ENCODE assay signal across 8 cellular contexts in genomic region chr12:56333679-56334489, GRCh38. TPM values are rescaled to one million over a fixed set of nuclear protein-coding genes. Genes with fewer than 3 reads are reported as not detected.
DNase-seq lines count a peak whose midpoint lies in the region; ATAC-seq and TF ChIP-seq lines count a peak whose summit lies in the region.

TSS of gene PAN2 (minus strand) at chr12:56334000. CDS start at chr12:56333094, 906 bp downstream.

- H2AFZ ChIP-seq in H9 (ENCODE audit: low read length) = peak within 1 kb of the TSS; percentile 45

- peak within 1 kb of the TSS; percentile 81 for H3K27ac ChIP-seq in H9 (ENCODE audit: insufficient read length, low read depth, low read length)

- peak; percentile 98 for DNase-seq in G401 (ENCODE audit: low spot score)
- DNase-seq in H9 = peak; percentile 98
- DNase-seq in M059J (ENCODE audit: low read depth) = peak; percentile 98
- DNase-seq in SHP77 (lab: John Stamatoyannopoulos, UW) = peak; percentile 94 to 98
- DNase-seq in activated effector memory CD4-positive, alpha-beta T cell treated with Interleukin-2 at 50 U/mL for 16 hours = peak; percentile 87
- DNase-seq in fibroblast of the conjunctiva (ENCODE audit: low read depth) = peak; percentile 95
- DNase-seq in nephron progenitor cell = peak; percentile 82
- peak; percentile 90 to 97 for DNase-seq in stimulated activated naive CD8-positive, alpha-beta T cell treated with anti-CD3 and anti-CD28 coated beads, Interleukin-15, amount 100 ng/mL, for 72 hours

- H3K4ac ChIP-seq in H9 (ENCODE audit: low read depth, low read length) = no peak within 1 kb of the TSS; the same call in 1 of the 2 replicates

- H3K4me3 Mint-ChIP-seq in H9 (peak within 1 kb of the TSS; percentile 82 to 91), nephron progenitor cell (peak within 1 kb of the TSS; percentile 89)
- H3K4me3 Mint-ChIP-seq in stimulated activated naive CD8-positive, alpha-beta T cell treated with anti-CD3 and anti-CD28 coated beads, Interleukin-15, amount 100 ng/mL, for 72 hours = peak within 1 kb of the TSS; percentile 94

- no peak within 1 kb of the TSS for H4K91ac ChIP-seq in H9 (ENCODE audit: insufficient read length, low read depth, low read length)

- WGBS in H9 (ENCODE audit: extremely low coverage, insufficient read length, low lambda C conversion rate) = no CpG with 5 or more reads among the region's 45 CpGs

- H3T11ph ChIP-seq in H9 (ENCODE audit: low read length) = no peak within 1 kb of the TSS

- H3K14ac ChIP-seq in H9 (ENCODE audit: insufficient read depth, low read length) = peak within 1 kb of the TSS; percentile 7; the same call in 1 of the 2 replicates

- peaks cover 1% of the 10 kb centered on the region for H3K27me3 Mint-ChIP-seq in H9 (ENCODE audit: low read depth)
- H3K27me3 Mint-ChIP-seq in nephron progenitor cell (ENCODE audit: low read depth, poor library complexity) = peaks cover 11% of the 10 kb centered on the region
- no peaks in the 10 kb centered on the region for H3K27me3 Mint-ChIP-seq in stimulated activated naive CD8-positive, alpha-beta T cell treated with anti-CD3 and anti-CD28 coated beads, Interleukin-15, amount 100 ng/mL, for 72 hours

- H3K36me3 Mint-ChIP-seq in H9 (ENCODE audit: insufficient read depth in 1 of 3, low read depth in 3 of 3) (peaks cover 0 to 4% (median 3%) of the 10 kb centered on the region in 3 experiments; a peak in 2 of 7 replicates), nephron progenitor cell (ENCODE audit: low read depth) (no peaks in the 10 kb centered on the region)

- peak within 1 kb of the TSS; percentile 18 for H2BK12ac ChIP-seq in H9 (ENCODE audit: insufficient read length, low read depth, low read length)

- peak within 1 kb of the TSS; percentile 58 for H3K18ac ChIP-seq in H9 (ENCODE audit: insufficient read length, low read depth, low read length)

- no peaks in the 10 kb centered on the region for H3K79me2 ChIP-seq in H9 (ENCODE audit: insufficient read depth, low read length)

- TF ChIP-seq CTCF in H9 (conservative IDR thresholded peaks at IDR 0.05) = peak; percentile 81
- TF ChIP-seq CTCF in nephron progenitor cell (IDR thresholded peaks at IDR 0.05) = peak; percentile 60

- H3K4me1 Mint-ChIP-seq in H9 (peaks cover 35 to 36% of the 10 kb centered on the region in 2 experiments), nephron progenitor cell (peaks cover 26% of the 10 kb centered on the region)
- peaks cover 59% of the 10 kb centered on the region for H3K4me1 Mint-ChIP-seq in stimulated activated naive CD8-positive, alpha-beta T cell treated with anti-CD3 and anti-CD28 coated beads, Interleukin-15, amount 100 ng/mL, for 72 hours

- no peak within 1 kb of the TSS for H2BK20ac ChIP-seq in H9 (ENCODE audit: low read depth, low read length, poor library complexity, severe bottlenecking)

- peak within 1 kb of the TSS; percentile 66 for H4K5ac ChIP-seq in H9 (ENCODE audit: insufficient read length, low read depth, low read length)

- H3K4me2 ChIP-seq in H9 (ENCODE audit: insufficient read depth, insufficient read length, low read length) = peak within 1 kb of the TSS; percentile 68

- in situ Hi-C loops in G401 (cut with HindIII; ENCODE audit: low sequenced_read_pairs) = no loop called here

- H3K9me3 Mint-ChIP-seq in H9 (no peaks in the 10 kb centered on the region), nephron progenitor cell (no peaks in the 10 kb centered on the region)
- no peaks in the 10 kb centered on the region for H3K9me3 Mint-ChIP-seq in stimulated activated naive CD8-positive, alpha-beta T cell treated with anti-CD3 and anti-CD28 coated beads, Interleukin-15, amount 100 ng/mL, for 72 hours

- peak within 1 kb of the TSS; percentile 23 for H2BK5ac ChIP-seq in H9 (ENCODE audit: insufficient read length, low read length)

- no peaks in the 10 kb centered on the region for H3K27me3 ChIP-seq in H9 (ENCODE audit: insufficient read depth, low read length)

- no peak within 1 kb of the TSS for H3K56ac ChIP-seq in H9 (ENCODE audit: insufficient read length, low read depth, low read length)

- peaks cover 15% of the 10 kb centered on the region for H3K4me1 ChIP-seq in H9 (ENCODE audit: insufficient read depth, low read length)

- H3K27ac Mint-ChIP-seq in H9 (peak within 1 kb of the TSS; percentile 99), nephron progenitor cell (peak within 1 kb of the TSS; percentile 99)
- peak within 1 kb of the TSS; percentile 99 for H3K27ac Mint-ChIP-seq in stimulated activated naive CD8-positive, alpha-beta T cell treated with anti-CD3 and anti-CD28 coated beads, Interleukin-15, amount 100 ng/mL, for 72 hours

- peak within 1 kb of the TSS; percentile 81 for H3K9ac ChIP-seq in H9 (ENCODE audit: extremely low read depth, insufficient read length, low read length)

- no peak within 1 kb of the TSS for H2AK5ac ChIP-seq in H9 (ENCODE audit: insufficient read length, low read length)

- ATAC-seq in stimulated activated naive CD8-positive, alpha-beta T cell treated with anti-CD3 and anti-CD28 coated beads, Interleukin-15, amount 100 ng/mL, for 72 hours = peak; percentile 89

- H4K8ac ChIP-seq in H9 (replicated peaks; ENCODE audit: insufficient read length, low read depth, low read length) = peak within 1 kb of the TSS; percentile 28

- H4K20me1 ChIP-seq in H9 (ENCODE audit: control insufficient read depth, insufficient read depth, insufficient read length) = no peaks in the 10 kb centered on the region

- no peak within 1 kb of the TSS for H3K23ac ChIP-seq in H9 (ENCODE audit: insufficient read length, low read depth, low read length)

- H3K9me3 ChIP-seq in H9 (ENCODE audit: control insufficient read depth, low read depth, low read length) = no peaks in the 10 kb centered on the region

- peaks cover 9% of the 10 kb centered on the region for H3K23me2 ChIP-seq in H9 (ENCODE audit: insufficient read length, low read depth, low read length, poor library complexity, severe bottlenecking)

- no peaks in the 10 kb centered on the region for H3K79me1 ChIP-seq in H9 (ENCODE audit: insufficient read depth, low read depth, low read length, poor library complexity, severe bottlenecking)

- H2BK15ac ChIP-seq in H9 (ENCODE audit: low read depth, low read length) = no peak within 1 kb of the TSS

- H2BK120ac ChIP-seq in H9 (ENCODE audit: low read depth, low read length, poor library complexity, severe bottlenecking) = peak within 1 kb of the TSS; percentile 78

RNA-seq across cellular contexts. Expression of gene PAN2, which starts in this region (rescaled TPM):
- total RNA-seq in G401 (2014; rRNA removed; shearing (Covaris generic)) = 16.9 and 18.0 TPM in 2 replicates
- total RNA-seq in H9 (2021) = 35.4 and 40.8 TPM in 2 replicates
- total RNA-seq in M059J (2014; rRNA removed; shearing (Covaris generic)) = 5.1 and 10.2 TPM in 2 replicates

Comparison
In these comparisons a context has a peak if more than half of its experiments do, and no peak if none do; other contexts are left out.
1. Peak in every context shown above with its lines: DNase-seq, ATAC-seq and H3K27ac ChIP-seq.